In the genomic region with DNA sequence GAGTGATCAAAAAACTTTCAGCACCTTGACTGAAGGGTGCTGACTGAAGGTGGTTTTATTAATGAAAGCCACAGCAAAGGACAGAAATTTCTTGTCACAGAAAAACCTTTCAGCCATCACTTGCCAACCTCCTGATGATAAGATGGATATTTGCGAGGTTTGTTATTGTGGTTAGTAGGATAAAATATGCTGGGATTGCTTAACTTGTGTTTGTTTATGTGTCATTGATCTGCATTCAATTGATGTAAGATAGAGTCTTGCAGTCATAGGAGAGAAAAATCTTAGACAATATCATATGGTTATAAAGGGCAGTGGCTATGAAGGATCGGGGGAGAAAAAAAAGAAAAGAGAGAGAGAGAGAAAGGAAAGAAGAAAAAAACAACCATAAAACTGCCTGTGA, we compare ENCODE assay signal across 30 cellular contexts. TPM values are rescaled to one million over a fixed set of nuclear protein-coding genes. Genes with fewer than 3 reads are reported as not detected.
DNase-seq lines count a peak whose midpoint lies in the region; ATAC-seq and TF ChIP-seq lines count a peak whose summit lies in the region.
"Had no signal": no experiment of that assay in that cellular context is flagged by ENCODE, and none has a peak within 500 bp of the region (broad histone marks: within the 10 kb centered on the region; RNA-seq: fewer than 3 reads in every experiment).

No MANE protein-coding gene starts in this region.

- H3K4me3 ChIP-seq in body of pancreas: no peak overlapping the region
- H3K4me3 ChIP-seq: gastroesophageal sphincter, GM23338, ovary, SK-N-MC, skin epidermis, suprapubic skin, upper lobe of right lung had no signal

- H3K27me3 ChIP-seq in body of pancreas: no peaks in the 10 kb centered on the region
- H3K27me3 ChIP-seq: ovary, suprapubic skin, upper lobe of right lung had no signal

- H3K27ac ChIP-seq in epithelial cell of prostate (no peak overlapping the region), body of pancreas (no peak overlapping the region)
- H3K27ac ChIP-seq: gastroesophageal sphincter, ovary, SK-N-MC, skin epidermis, suprapubic skin, upper lobe of right lung had no signal

- TF ChIP-seq POLR2A in body of pancreas (IDR thresholded peaks at IDR 0.05): no peak

- ATAC-seq in body of pancreas: no peak
- ATAC-seq: gastroesophageal sphincter; GM23338; left colon; stimulated activated naive B cell treated with anti-CD40 and anti-IgM and Interleukin-4, amounts not matched to agents 10 μg/mL and 1 μg/mL and 100 μg/mL, for 72 hours; upper lobe of right lung had no signal

- TF ChIP-seq CTCF in body of pancreas (IDR thresholded peaks at IDR 0.05): no peak

- intact Hi-C loops in body of pancreas (cut with DNase I): no loop called here

- DNase-seq in HS-27A (ENCODE audit: low read depth) (peak; percentile 20), SW480 (ENCODE audit: low spot score) (peak; percentile 3), epithelial cell of prostate (ENCODE audit: low read depth, low spot score) (peak; percentile 10), renal cortical epithelial cell (ENCODE audit: low read depth) (peak; percentile 27), NCI-H345 (lab: John Stamatoyannopoulos, UW) (no peak), body of pancreas (no peak), dedifferentiated amniotic fluid mesenchymal stem cell (ENCODE audit: extremely low spot score) (no peak)
- DNase-seq: activated CD4-positive, alpha-beta T cell treated with anti-CD3 and anti-CD28 coated beads, Interleukin-2, amount 50 U/mL, for 1 hour; activated CD4-positive, CD25-positive, alpha-beta regulatory T cell; activated naive CD4-positive, alpha-beta T cell; DND-41; effector CD8-positive, alpha-beta T cell; erythroblast; hippocampal formation; left colon; NCI-H1105; NCI-H187; NCI-H2171; NCI-H526; OCI-M1; ovary; stimulated activated naive B cell treated with anti-CD40 and anti-IgM and Interleukin-4, amounts not matched to agents 10 μg/mL and 1 μg/mL and 100 μg/mL, for 72 hours; upper lobe of right lung had no signal

- no peaks in the 10 kb centered on the region for H3K4me1 ChIP-seq in body of pancreas
- H3K4me1 ChIP-seq: gastroesophageal sphincter, suprapubic skin, upper lobe of right lung had no signal

- no peaks in the 10 kb centered on the region for H3K9me3 ChIP-seq in body of pancreas
- H3K9me3 ChIP-seq: gastroesophageal sphincter, ovary, suprapubic skin, upper lobe of right lung had no signal

- WGBS in body of pancreas, 2 donors: 48 to 51% methylated on average over 2 of the region's 2 CpGs

- no peaks in the 10 kb centered on the region for H3K36me3 ChIP-seq in body of pancreas (replicated peaks in 1 of 2; ENCODE audit: insufficient read depth in 1 of 2, low read depth in 2 of 2)
- H3K36me3 ChIP-seq: gastroesophageal sphincter, ovary, suprapubic skin, upper lobe of right lung had no signal

RNA-seq across cellular contexts. Expression of gene TSBP1, which starts 1.2 kb away (rescaled TPM):
- total RNA-seq in renal cortical epithelial cell (not detected in 2 replicates), body of pancreas (not detected)
- total RNA-seq: gastroesophageal sphincter, GM23338, HT-29, left colon, neural crest cell, ovary, suprapubic skin, upper lobe of right lung had no signal

RNA-seq across cellular contexts. Expression of gene BTNL2, which starts 36.5 kb away (rescaled TPM):
- not detected in 2 replicates for total RNA-seq in renal cortical epithelial cell
- total RNA-seq in body of pancreas: not detected
- total RNA-seq: gastroesophageal sphincter, GM23338, HT-29, left colon, neural crest cell, ovary, suprapubic skin, upper lobe of right lung had no signal

Comparison
In these comparisons a context has a peak if more than half of its experiments do, and no peak if none do; other contexts are left out.
1. DNase-seq: peak in HS-27A (single experiment), SW480 (single experiment), epithelial cell of prostate (single experiment) and renal cortical epithelial cell (single experiment); none in NCI-H345 (single experiment), body of pancreas (0 of 4) and dedifferentiated amniotic fluid mesenchymal stem cell (single experiment).